22 cellular contexts compared by ENCODE assay signal in the genomic region with DNA sequence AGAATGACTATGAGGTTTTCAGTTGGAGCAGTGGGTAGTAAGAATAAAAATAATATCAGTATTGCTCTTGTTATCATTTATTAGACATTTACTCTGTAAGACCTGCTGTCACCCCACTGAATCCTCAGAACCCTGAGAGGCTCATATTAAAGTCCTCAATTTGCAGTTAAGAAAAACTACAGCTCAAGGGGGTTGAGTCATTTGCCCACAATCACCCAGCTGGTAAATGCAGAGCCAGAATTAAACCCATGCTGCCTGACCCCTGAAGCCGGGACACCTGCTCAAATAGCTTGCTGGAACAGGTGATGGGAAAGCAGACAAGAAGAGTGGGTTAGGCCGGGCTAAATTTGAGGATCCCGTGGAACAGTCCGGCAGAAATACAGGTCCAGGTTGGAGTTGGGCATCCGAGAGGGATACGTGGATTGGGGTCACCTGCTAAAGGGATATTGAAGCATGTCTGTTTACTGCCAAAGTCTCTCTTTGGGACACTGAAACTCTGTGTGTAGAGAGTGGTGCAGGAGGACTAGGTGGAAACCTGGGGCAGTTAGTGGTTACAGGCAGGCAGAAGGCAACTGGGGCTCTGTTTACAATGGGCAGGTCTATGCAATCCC.
DNase-seq lines count a peak whose midpoint lies in the region; ATAC-seq and TF ChIP-seq lines count a peak whose summit lies in the region.
"Had no signal": no experiment of that assay in that cellular context is flagged by ENCODE, and none has a peak within 500 bp of the region (broad histone marks: within the 10 kb centered on the region; RNA-seq: fewer than 3 reads in every experiment).

No MANE protein-coding gene starts in this region.

- no peak overlapping the region for H2AFZ ChIP-seq in IMR-90 (replicated peaks; ENCODE audit: low read length, poor library complexity)
- H2AFZ ChIP-seq: GM23338 had no signal

- no peak for TF ChIP-seq RAD21 in IMR-90 (IDR thresholded peaks at IDR 0.05; ENCODE audit: low read length)

- no peaks in the 10 kb centered on the region for H3K9me3 ChIP-seq in IMR-90 (ENCODE audit: control insufficient read depth, insufficient read depth, low read length)
- H3K9me3 ChIP-seq in naive thymus-derived CD4-positive, alpha-beta T cell (ENCODE audit: control insufficient read depth in 2 of 3, low read length in 3 of 3), result no peaks in the 10 kb centered on the region
- H3K9me3 ChIP-seq: spleen had no signal

- H3K9me3 Mint-ChIP-seq in naive thymus-derived CD4-positive, alpha-beta T cell, result no peaks in the 10 kb centered on the region
- no peaks in the 10 kb centered on the region for H3K9me3 Mint-ChIP-seq in activated T-cell treated with anti-CD3 and anti-CD28 coated beads, Interleukin-2, amount 50 U/mL, for 24 hours
- H3K9me3 Mint-ChIP-seq: activated CD4-positive, alpha-beta T cell treated with anti-CD3 and anti-CD28 coated beads, Interleukin-2, amount 10 ng/mL, durations not matched to agents 24 days and 14 days; activated naive CD4-positive, alpha-beta T cell treated with anti-CD3 and anti-CD28 coated beads, Interleukin-2, amount 50 U/mL, for 24 hours; activated T-helper 1 cell treated with anti-CD3 and anti-CD28 coated beads, Interleukin-12 subunit alpha, Interleukin-12 subunit beta, Interleukin-2, Interleukin-4 antibody, amounts not matched to agents 30 ng/mL and 10 ng/mL and 1 ng/mL, durations not matched to agents 14 hours and 24 hours and 36 hours; CD4-positive, alpha-beta memory T cell; GM23338 had no signal

- H3K36me3 Mint-ChIP-seq in naive thymus-derived CD4-positive, alpha-beta T cell, result no peaks in the 10 kb centered on the region
- H3K36me3 Mint-ChIP-seq in activated T-cell treated with anti-CD3 and anti-CD28 coated beads, Interleukin-2, amount 50 U/mL, for 24 hours (ENCODE audit: low read depth), result no peaks in the 10 kb centered on the region
- H3K36me3 Mint-ChIP-seq: activated naive CD4-positive, alpha-beta T cell treated with anti-CD3 and anti-CD28 coated beads, Interleukin-2, amount 50 U/mL, for 24 hours; CD4-positive, alpha-beta memory T cell had no signal

- H3K27me3 Mint-ChIP-seq in naive thymus-derived CD4-positive, alpha-beta T cell, result no peaks in the 10 kb centered on the region
- H3K27me3 Mint-ChIP-seq in activated T-cell treated with anti-CD3 and anti-CD28 coated beads, Interleukin-2, amount 50 U/mL, for 24 hours, result no peaks in the 10 kb centered on the region
- H3K27me3 Mint-ChIP-seq: activated CD4-positive, alpha-beta T cell treated with anti-CD3 and anti-CD28 coated beads, Interleukin-2, amount 10 ng/mL, durations not matched to agents 24 days and 14 days; activated naive CD4-positive, alpha-beta T cell treated with anti-CD3 and anti-CD28 coated beads, Interleukin-2, amount 50 U/mL, for 24 hours; CD4-positive, alpha-beta memory T cell had no signal

- no peak overlapping the region for H3K4me3 ChIP-seq in IMR-90 (ENCODE audit: insufficient read depth, low read depth, low read length)
- no peak overlapping the region for H3K4me3 ChIP-seq in naive thymus-derived CD4-positive, alpha-beta T cell (ENCODE audit: low read length)
- H3K4me3 ChIP-seq: GM23338, K562, lung, SK-N-MC, spleen had no signal

- H3K27me3 ChIP-seq in IMR-90 (ENCODE audit: control insufficient read depth, insufficient read depth, low read length), result peaks cover 31% of the 10 kb centered on the region
- H3K27me3 ChIP-seq in naive thymus-derived CD4-positive, alpha-beta T cell (ENCODE audit: control insufficient read depth in 2 of 2, insufficient read depth in 2 of 2, low read length in 2 of 2), result no peaks in the 10 kb centered on the region
- H3K27me3 ChIP-seq: spleen had no signal

- 100% methylated on average over 5 of the region's 6 CpGs; no CpG with 5 or more reads in 1 of the 2 experiments for WGBS in IMR-90 (ENCODE audit: extremely low coverage in 2 of 2, insufficient read length in 1 of 2), 2 experiments

- in situ Hi-C loops in IMR-90 (cut with MboI; ENCODE audit: low sequenced_read_pairs), result no loop called here

- H3K9me1 ChIP-seq in IMR-90 (ENCODE audit: insufficient read depth, low read length), result peaks cover 12% of the 10 kb centered on the region

- no peak overlapping the region for H4K5ac ChIP-seq in IMR-90 (ENCODE audit: low read depth, low read length)

- no peak overlapping the region for H3K4me2 ChIP-seq in IMR-90 (ENCODE audit: low read depth, low read length)
- H3K4me2 ChIP-seq: GM23338 had no signal

- H3K27ac Mint-ChIP-seq in naive thymus-derived CD4-positive, alpha-beta T cell, result no peak overlapping the region
- no peak overlapping the region for H3K27ac Mint-ChIP-seq in activated T-cell treated with anti-CD3 and anti-CD28 coated beads, Interleukin-2, amount 50 U/mL, for 24 hours
- H3K27ac Mint-ChIP-seq: activated CD4-positive, alpha-beta T cell treated with anti-CD3 and anti-CD28 coated beads, Interleukin-2, amount 10 ng/mL, durations not matched to agents 24 days and 14 days; activated naive CD4-positive, alpha-beta T cell treated with anti-CD3 and anti-CD28 coated beads, Interleukin-2, amount 50 U/mL, for 24 hours; activated T-helper 1 cell treated with anti-CD3 and anti-CD28 coated beads, Interleukin-12 subunit alpha, Interleukin-12 subunit beta, Interleukin-2, Interleukin-4 antibody, amounts not matched to agents 30 ng/mL and 10 ng/mL and 1 ng/mL, durations not matched to agents 14 hours and 24 hours and 36 hours; GM23338 had no signal

- no peak overlapping the region for H3K4ac ChIP-seq in IMR-90 (ENCODE audit: low read depth, low read length)

- no peak overlapping the region for H3K9ac ChIP-seq in IMR-90 (ENCODE audit: low read depth, low read length)

- BruUV-seq in IMR-90 (replicated peaks; lab: Mats Ljungman, UMichigan), result no TSS peak

- dilution Hi-C loops in IMR-90 (cut with HindIII; ENCODE audit: low sequenced_read_pairs, unreplicated experiment), result no loop called here

- ATAC-seq in IMR-90 (ENCODE audit: low read depth), result no peak
- no peak for ATAC-seq in naive thymus-derived CD4-positive, alpha-beta T cell
- ATAC-seq: GM23338; K562; stimulated activated naive CD8-positive, alpha-beta T cell treated with anti-CD3 and anti-CD28 coated beads, Interleukin-15, Interleukin-2, amounts not matched to agents 100 U/mL and 50 U/mL, for 24 hours had no signal

- H2BK15ac ChIP-seq in IMR-90 (ENCODE audit: low read depth, low read length), result no peak overlapping the region

- no peak overlapping the region for H2AK5ac ChIP-seq in IMR-90 (ENCODE audit: low read depth, low read length)

- no peak overlapping the region for H2BK120ac ChIP-seq in IMR-90 (ENCODE audit: low read depth, low read length)

- CTCF ChIA-PET in IMR-90 (lab: Yijun Ruan, JAX), result no interaction called here
- CTCF ChIA-PET in naive thymus-derived CD4-positive, alpha-beta T cell (lab: Charles Lee), result no interaction called here

- H3K18ac ChIP-seq in IMR-90 (ENCODE audit: low read depth, low read length), result no peak overlapping the region

- H3K23ac ChIP-seq in IMR-90 (ENCODE audit: low read depth, low read length), result no peak overlapping the region

- no peak overlapping the region for H3K56ac ChIP-seq in IMR-90 (ENCODE audit: extremely low read depth, insufficient read depth, low read length)

- TF ChIP-seq POLR2A in IMR-90 (IDR thresholded peaks at IDR 0.05; ENCODE audit: low read depth, low read length), result no peak

- H4K20me1 ChIP-seq in IMR-90 (ENCODE audit: insufficient read depth, low read length), result peaks cover 14% of the 10 kb centered on the region; the same call in 1 of the 2 replicates

- H2BK20ac ChIP-seq in IMR-90 (ENCODE audit: low read depth, low read length), result no peak overlapping the region; the same call in 1 of the 2 replicates

- no peak overlapping the region for H4K91ac ChIP-seq in IMR-90 (ENCODE audit: insufficient read depth, low read depth, low read length)

- no peak for TF ChIP-seq CTCF in IMR-90 (conservative IDR thresholded peaks at IDR 0.05; ENCODE audit: low read depth, low read length)
- no peak for TF ChIP-seq CTCF in VCaP (conservative IDR thresholded peaks at IDR 0.05)

- no peak overlapping the region for H2BK5ac ChIP-seq in IMR-90 (ENCODE audit: low read depth, low read length, poor library complexity, severe bottlenecking)

- no peak overlapping the region for H2AK9ac ChIP-seq in IMR-90 (replicated peaks; ENCODE audit: low read depth, low read length, poor library complexity)

- intact Hi-C loops in IMR-90 (cut with micrococcal nuclease), result no loop called here
- intact Hi-C loops in naive thymus-derived CD4-positive, alpha-beta T cell (cut with micrococcal nuclease), result no loop called here

- H3K14ac ChIP-seq in IMR-90 (replicated peaks; ENCODE audit: low read depth, low read length), result 0 out of 2 replicates have a peak overlapping the region, but pooled peaks have one; percentile 48

- H3K27ac ChIP-seq in IMR-90 (ENCODE audit: insufficient read depth, low read length), result no peak overlapping the region
- peak overlapping the region; percentile 97 for H3K27ac ChIP-seq in VCaP
- H3K27ac ChIP-seq in naive thymus-derived CD4-positive, alpha-beta T cell (ENCODE audit: low read depth, low read length), result no peak overlapping the region
- H3K27ac ChIP-seq: SK-N-MC, spleen had no signal

- H3K4me1 ChIP-seq in IMR-90 (ENCODE audit: control insufficient read depth, insufficient read depth, low read length), result peaks cover 11% of the 10 kb centered on the region
- no peaks in the 10 kb centered on the region for H3K4me1 ChIP-seq in naive thymus-derived CD4-positive, alpha-beta T cell (ENCODE audit: control insufficient read depth in 2 of 2, insufficient read depth in 2 of 2, low read length in 2 of 2)
- H3K4me1 ChIP-seq: spleen had no signal

- POLR2A ChIA-PET in IMR-90 (lab: Charles Lee; ENCODE audit: unreplicated experiment), result no interaction called here
- POLR2A ChIA-PET in naive thymus-derived CD4-positive, alpha-beta T cell (lab: Charles Lee), result no interaction called here

- H3K4me1 Mint-ChIP-seq in naive thymus-derived CD4-positive, alpha-beta T cell, result no peaks in the 10 kb centered on the region
- peaks cover 17% of the 10 kb centered on the region for H3K4me1 Mint-ChIP-seq in activated T-cell treated with anti-CD3 and anti-CD28 coated beads, Interleukin-2, amount 50 U/mL, for 24 hours (ENCODE audit: low read depth)

- DNase-seq in IMR-90 (no peak), kidney tubule cell (ENCODE audit: low spot score) (peak; percentile 23), NCI-H510A (lab: John Stamatoyannopoulos, UW) (no peak), NCI-H187 (lab: John Stamatoyannopoulos, UW) (no peak)
- no peak for DNase-seq in naive thymus-derived CD4-positive, alpha-beta T cell
- DNase-seq in activated T-cell treated with anti-CD3 and anti-CD28 coated beads, Interleukin-2, amount 50 U/mL, for 24 hours, result no peak
- DNase-seq: activated CD4-positive, alpha-beta T cell treated with anti-CD3 and anti-CD28 coated beads, Interleukin-2, amount 10 ng/mL, durations not matched to agents 24 days and 14 days; CD4-positive, alpha-beta memory T cell; DMS 273 treated with DMSO at 0.1 percent for 48 hours; GF-D8; NCI-H2171 treated with DMSO at 0.1 percent for 48 hours; RPMI8226; spleen; stimulated activated naive CD8-positive, alpha-beta T cell treated with anti-CD3 and anti-CD28 coated beads, Interleukin-15, Interleukin-2, amounts not matched to agents 100 U/mL and 50 U/mL, for 24 hours; T-helper 2 cell had no signal

- H4K8ac ChIP-seq in IMR-90 (ENCODE audit: low read depth in 2 of 2, low read length in 2 of 2), result no peak overlapping the region

- no peaks in the 10 kb centered on the region for H3K36me3 ChIP-seq in IMR-90 (ENCODE audit: control insufficient read depth, insufficient read depth, low read length)
- no peaks in the 10 kb centered on the region for H3K36me3 ChIP-seq in naive thymus-derived CD4-positive, alpha-beta T cell (ENCODE audit: control insufficient read depth in 2 of 3, insufficient read depth in 3 of 3, low read length in 3 of 3)
- H3K36me3 ChIP-seq: spleen had no signal

- H3K79me1 ChIP-seq in IMR-90 (ENCODE audit: low read depth in 1 of 2, low read length in 2 of 2), result no peaks in the 10 kb centered on the region

- no peak overlapping the region for H3K4me3 Mint-ChIP-seq in naive thymus-derived CD4-positive, alpha-beta T cell
- H3K4me3 Mint-ChIP-seq in activated T-cell treated with anti-CD3 and anti-CD28 coated beads, Interleukin-2, amount 50 U/mL, for 24 hours, result no peak overlapping the region
- H3K4me3 Mint-ChIP-seq: activated CD4-positive, alpha-beta T cell treated with anti-CD3 and anti-CD28 coated beads, Interleukin-2, amount 10 ng/mL, durations not matched to agents 24 days and 14 days; activated naive CD4-positive, alpha-beta T cell treated with anti-CD3 and anti-CD28 coated beads, Interleukin-2, amount 50 U/mL, for 24 hours; activated T-helper 1 cell treated with anti-CD3 and anti-CD28 coated beads, Interleukin-12 subunit alpha, Interleukin-12 subunit beta, Interleukin-2, Interleukin-4 antibody, amounts not matched to agents 30 ng/mL and 10 ng/mL and 1 ng/mL, durations not matched to agents 14 hours and 24 hours and 36 hours; CD4-positive, alpha-beta memory T cell; GM23338 had no signal
